In genomic region chr11:16767957-16768356, GRCh38 we compare ENCODE assay signal across 28 cellular contexts.
"Had no signal": no experiment of that assay in that cellular context is flagged by ENCODE, and none has a peak within 500 bp of the region (broad histone marks: within the 10 kb centered on the region; RNA-seq: fewer than 3 reads in every experiment).

No MANE protein-coding gene starts in this region.

- H3K9me3 Mint-ChIP-seq: natural killer cell treated with Interleukin-12 subunit alpha and Interleukin-12 subunit beta and Interleukin-15 and Interleukin-18, amount 100 ng/mL, for 72 hours; nephron progenitor cell; neural crest cell; stimulated activated effector memory CD8-positive, alpha-beta T cell treated with anti-CD3 and anti-CD28 coated beads, Interleukin-12 subunit alpha, Interleukin-12 subunit beta, amount 100 ng/mL, for 72 hours; stimulated activated naive B cell treated with anti-CD40 and anti-IgM and Interleukin-4, amounts not matched to agents 10 μg/mL and 1 μg/mL and 100 μg/mL, for 72 hours; stimulated activated naive CD8-positive, alpha-beta T cell treated with anti-CD3 and anti-CD28 coated beads, Interleukin-15, Interleukin-2, amounts not matched to agents 100 ng/mL and 50 ng/mL, for 24 hours had no signal

- ATAC-seq: natural killer cell treated with Interleukin-12 subunit alpha and Interleukin-12 subunit beta and Interleukin-15 and Interleukin-18, amount 100 ng/mL, for 72 hours; pancreas; psoas muscle; right cardiac atrium; right lobe of liver; stimulated activated effector memory CD8-positive, alpha-beta T cell treated with anti-CD3 and anti-CD28 coated beads, Interleukin-12 subunit alpha, Interleukin-12 subunit beta, amount 100 ng/mL, for 72 hours; stimulated activated naive B cell treated with anti-CD40 and anti-IgM and Interleukin-4, amounts not matched to agents 10 μg/mL and 1 μg/mL and 100 μg/mL, for 72 hours had no signal

- H3K4me1 ChIP-seq: pancreas, psoas muscle, right lobe of liver, sigmoid colon, stomach, thyroid gland, tibial nerve, upper lobe of left lung, vagina had no signal

- H3K4me3 ChIP-seq: pancreas, psoas muscle, right lobe of liver, sigmoid colon, stomach, thoracic aorta, thyroid gland, tibial nerve, upper lobe of left lung, vagina had no signal

- H3K36me3 Mint-ChIP-seq: natural killer cell treated with Interleukin-12 subunit alpha and Interleukin-12 subunit beta and Interleukin-15 and Interleukin-18, amount 100 ng/mL, for 72 hours; stimulated activated effector memory CD8-positive, alpha-beta T cell treated with anti-CD3 and anti-CD28 coated beads, Interleukin-12 subunit alpha, Interleukin-12 subunit beta, amount 100 ng/mL, for 72 hours had no signal

- H3K36me3 ChIP-seq: neutrophil, pancreas, right lobe of liver, sigmoid colon, thoracic aorta, thyroid gland, tibial nerve, upper lobe of left lung, vagina had no signal

- DNase-seq: nephron progenitor cell; nucleus accumbens; pancreas; psoas muscle; right cardiac atrium; right lobe of liver; sigmoid colon; small intestine; stimulated activated CD4-positive, alpha-beta T cell treated with anti-CD3 and anti-CD28 coated beads, Interleukin-15, amount 100 ng/mL, for 24 hours; stimulated activated CD4-positive, alpha-beta T cell treated with anti-CD3 and anti-CD28 coated beads, Interleukin-2, amount 100 ng/mL, for 24 hours; stimulated activated CD4-positive, alpha-beta T cell treated with anti-CD3 and anti-CD28 coated beads, Interleukin-2, amount 100 ng/mL, for 48 hours; stimulated activated CD4-positive, alpha-beta T cell treated with anti-CD3 and anti-CD28 coated beads, Interleukin-4, amount 100 ng/mL, for 24 hours; stimulated activated naive B cell treated with anti-CD40 and anti-IgM and Interleukin-4, amounts not matched to agents 10 μg/mL and 1 μg/mL and 100 μg/mL, for 72 hours; stimulated activated naive CD4-positive, alpha-beta T cell treated with Interleukin-2 at 50 U/mL for 16 hours; stomach; thyroid gland; trophoblast cell; upper lobe of left lung had no signal

- H3K4me3 Mint-ChIP-seq: natural killer cell treated with Interleukin-12 subunit alpha and Interleukin-12 subunit beta and Interleukin-15 and Interleukin-18, amount 100 ng/mL, for 72 hours; nephron progenitor cell; neural crest cell; stimulated activated effector memory CD8-positive, alpha-beta T cell treated with anti-CD3 and anti-CD28 coated beads, Interleukin-12 subunit alpha, Interleukin-12 subunit beta, amount 100 ng/mL, for 72 hours; stimulated activated naive B cell treated with anti-CD40 and anti-IgM and Interleukin-4, amounts not matched to agents 10 μg/mL and 1 μg/mL and 100 μg/mL, for 72 hours; stimulated activated naive CD8-positive, alpha-beta T cell treated with anti-CD3 and anti-CD28 coated beads, Interleukin-15, Interleukin-2, amounts not matched to agents 100 ng/mL and 50 ng/mL, for 24 hours had no signal

- H3K27me3 Mint-ChIP-seq: progenitor cell of endocrine pancreas; stimulated activated naive CD8-positive, alpha-beta T cell treated with anti-CD3 and anti-CD28 coated beads, Interleukin-15, Interleukin-2, amounts not matched to agents 100 ng/mL and 50 ng/mL, for 24 hours had no signal

- H3K27ac Mint-ChIP-seq: natural killer cell treated with Interleukin-12 subunit alpha and Interleukin-12 subunit beta and Interleukin-15 and Interleukin-18, amount 100 ng/mL, for 72 hours; nephron progenitor cell; progenitor cell of endocrine pancreas; stimulated activated effector memory CD8-positive, alpha-beta T cell treated with anti-CD3 and anti-CD28 coated beads, Interleukin-12 subunit alpha, Interleukin-12 subunit beta, amount 100 ng/mL, for 72 hours; stimulated activated naive B cell treated with anti-CD40 and anti-IgM and Interleukin-4, amounts not matched to agents 10 μg/mL and 1 μg/mL and 100 μg/mL, for 72 hours; stimulated activated naive CD8-positive, alpha-beta T cell treated with anti-CD3 and anti-CD28 coated beads, Interleukin-15, Interleukin-2, amounts not matched to agents 100 ng/mL and 50 ng/mL, for 24 hours had no signal

- H3K27ac ChIP-seq: neutrophil, pancreas, psoas muscle, right lobe of liver, sigmoid colon, stomach, thoracic aorta, thyroid gland, tibial nerve, upper lobe of left lung, vagina had no signal

- H3K4me1 Mint-ChIP-seq: neural crest cell; stimulated activated effector memory CD8-positive, alpha-beta T cell treated with anti-CD3 and anti-CD28 coated beads, Interleukin-12 subunit alpha, Interleukin-12 subunit beta, amount 100 ng/mL, for 72 hours; stimulated activated naive B cell treated with anti-CD40 and anti-IgM and Interleukin-4, amounts not matched to agents 10 μg/mL and 1 μg/mL and 100 μg/mL, for 72 hours had no signal

- H3K9me3 ChIP-seq: neutrophil, pancreas, psoas muscle, right lobe of liver, sigmoid colon, stomach, thoracic aorta, thyroid gland, tibial nerve, upper lobe of left lung, vagina had no signal

- H3K27me3 ChIP-seq: pancreas, right lobe of liver, sigmoid colon, stomach, thyroid gland, tibial nerve, upper lobe of left lung, vagina had no signal

- FAIRE-seq: pancreas, small intestine, urothelium cell line had no signal
